17 cellular contexts compared by ENCODE assay signal in genomic region chr3:129421988-129422745, GRCh38. TPM values are rescaled to one million over a fixed set of nuclear protein-coding genes. Genes with fewer than 3 reads are reported as not detected.
DNase-seq lines count a peak whose midpoint lies in the region; ATAC-seq and TF ChIP-seq lines count a peak whose summit lies in the region.
"Had no signal": no experiment of that assay in that cellular context is flagged by ENCODE, and none has a peak within 500 bp of the region (broad histone marks: within the 10 kb centered on the region; RNA-seq: fewer than 3 reads in every experiment).

No MANE protein-coding gene starts in this region.

- H3K36me3 Mint-ChIP-seq in chondrocyte (ENCODE audit: low read depth) (no peaks in the 10 kb centered on the region), osteocyte (ENCODE audit: unreplicated experiment) (no peaks in the 10 kb centered on the region)

- H3K4me3 Mint-ChIP-seq in chondrocyte (ENCODE audit: unreplicated experiment): no peak overlapping the region
- H3K4me3 Mint-ChIP-seq in osteocyte (ENCODE audit: unreplicated experiment): no peak overlapping the region
- H3K4me3 Mint-ChIP-seq: CD14-positive monocyte had no signal

- 0 out of 2 replicates have a peak, but pooled peaks cover 3% of the 10 kb centered on the region for H3K4me1 ChIP-seq in DND-41 (ENCODE audit: insufficient read depth, low read length)
- peaks cover 24% of the 10 kb centered on the region for H3K4me1 ChIP-seq in Karpas-422 (ENCODE audit: low read length)
- H3K4me1 ChIP-seq: sigmoid colon, SJSA1 had no signal

- no peaks in the 10 kb centered on the region for H3K79me2 ChIP-seq in DND-41 (ENCODE audit: insufficient read depth, low read length)
- H3K79me2 ChIP-seq in Karpas-422 (ENCODE audit: low read length): no peaks in the 10 kb centered on the region

- H4K20me1 ChIP-seq in DND-41 (ENCODE audit: insufficient read depth, low read length) (no peaks in the 10 kb centered on the region), Karpas-422 (ENCODE audit: insufficient read depth, low read depth, low read length) (no peaks in the 10 kb centered on the region)

- H3K9me3 Mint-ChIP-seq in chondrocyte (ENCODE audit: low read depth) (no peaks in the 10 kb centered on the region), osteocyte (ENCODE audit: unreplicated experiment) (no peaks in the 10 kb centered on the region)

- H3K4me1 Mint-ChIP-seq in chondrocyte (ENCODE audit: low read depth): no peaks in the 10 kb centered on the region
- no peaks in the 10 kb centered on the region for H3K4me1 Mint-ChIP-seq in osteocyte (ENCODE audit: unreplicated experiment)

- no peaks in the 10 kb centered on the region for H3K36me3 ChIP-seq in DND-41 (ENCODE audit: insufficient read depth, low read length)
- no peaks in the 10 kb centered on the region; the same call in 1 of the 2 replicates for H3K36me3 ChIP-seq in Karpas-422 (ENCODE audit: insufficient read depth, low read length)
- H3K36me3 ChIP-seq: sigmoid colon, SJSA1 had no signal

- TF ChIP-seq CTCF in DND-41 (IDR thresholded peaks at IDR 0.05; ENCODE audit: borderline replicate concordance, extremely low read depth, low read length, poor library complexity, severe bottlenecking): peak; percentile 8
- peak; percentile 31 for TF ChIP-seq CTCF in chondrocyte (IDR thresholded peaks at IDR 0.05)
- no peak for TF ChIP-seq CTCF in osteocyte (IDR thresholded peaks at IDR 0.05)

- H3K27ac Mint-ChIP-seq in chondrocyte (ENCODE audit: unreplicated experiment) (no peak overlapping the region), osteocyte (ENCODE audit: unreplicated experiment) (no peak overlapping the region)

- H3K9me3 ChIP-seq in DND-41 (ENCODE audit: insufficient read depth, low read length, severe bottlenecking) (no peaks in the 10 kb centered on the region), Karpas-422 (ENCODE audit: low read length) (no peaks in the 10 kb centered on the region)
- H3K9me3 ChIP-seq: sigmoid colon, SJSA1 had no signal

- H3K4me3 ChIP-seq in DND-41 (ENCODE audit: low read depth in 1 of 2, low read length in 2 of 2) (no peak overlapping the region), Karpas-422 (ENCODE audit: low read length) (no peak overlapping the region)
- H3K4me3 ChIP-seq: sigmoid colon, SJSA1 had no signal

- H3K9ac ChIP-seq in DND-41 (ENCODE audit: low read depth, low read length): no peak overlapping the region
- H3K9ac ChIP-seq in Karpas-422 (ENCODE audit: low read length): no peak overlapping the region

- no peaks in the 10 kb centered on the region for H3K27me3 Mint-ChIP-seq in chondrocyte (ENCODE audit: low read depth)
- H3K27me3 Mint-ChIP-seq in osteocyte (ENCODE audit: unreplicated experiment): peaks cover 8% of the 10 kb centered on the region

- no peak overlapping the region for H3K27ac ChIP-seq in DND-41 (ENCODE audit: low read length)
- H3K27ac ChIP-seq in Karpas-422 (ENCODE audit: low read length): no peak overlapping the region
- H3K27ac ChIP-seq: sigmoid colon, SJSA1 had no signal

- H3K4me2 ChIP-seq in DND-41 (ENCODE audit: insufficient read depth, low read length): no peak overlapping the region
- H3K4me2 ChIP-seq in Karpas-422 (ENCODE audit: low read depth, low read length, poor library complexity, severe bottlenecking): no peak overlapping the region

- H2AFZ ChIP-seq in DND-41 (ENCODE audit: low read depth, low read length): no peak overlapping the region
- H2AFZ ChIP-seq in Karpas-422 (ENCODE audit: low read length): no peak overlapping the region

- DNase-seq in DND-41: no peak
- DNase-seq in Karpas-422: peak; percentile 59
- DNase-seq in chondrocyte (ENCODE audit: low spot score): no peak
- DNase-seq in lung microvascular endothelial cell (ENCODE audit: low read depth in 2 of 2): peak; percentile 29 to 50
- no peak for DNase-seq in HCEC 1CT
- no peak for DNase-seq in osteocyte (ENCODE audit: extremely low spot score, unreplicated experiment)
- DNase-seq: activated CD4-positive, alpha-beta T cell treated with anti-CD3 and anti-CD28 coated beads, Interleukin-2, amount 50 U/mL, for 1 hour; kidney; NCI-H2171 treated with DMSO at 0.1 percent for 48 hours; occipital lobe; sigmoid colon; stimulated activated CD4-positive, alpha-beta T cell treated with anti-CD3 and anti-CD28 coated beads, Interleukin-2, amount 100 ng/mL, for 48 hours; stimulated activated CD8-positive, alpha-beta memory T cell treated with anti-CD3 and anti-CD28 coated beads, Interleukin-4, amount 100 ng/mL, for 48 hours had no signal

- no peak for ATAC-seq in DND-41 (ENCODE audit: insufficient read depth, low read depth)
- no peak for ATAC-seq in GM21360 (IDR thresholded peaks at IDR 0.05; ENCODE audit: unreplicated experiment)

- no peaks in the 10 kb centered on the region for H3K9me2 ChIP-seq in Karpas-422 (replicated peaks; ENCODE audit: insufficient read depth, low read length)

- H3K27me3 ChIP-seq in DND-41 (ENCODE audit: insufficient read depth, low read length, poor library complexity) (no peaks in the 10 kb centered on the region), Karpas-422 (ENCODE audit: low read length) (no peaks in the 10 kb centered on the region)
- H3K27me3 ChIP-seq: sigmoid colon, SJSA1 had no signal

RNA-seq across cellular contexts. Expression of gene EFCAB12, which starts 6.3 kb away (rescaled TPM):
- total RNA-seq in Karpas-422 (2014; rRNA removed; shearing (Covaris generic); ENCODE audit: low replicate concordance): 0.04 TPM in 1 of 2 replicates, not detected in the other
- 0.10 TPM in 1 of 3 replicates, not detected in the others for total RNA-seq in chondrocyte
- total RNA-seq in lung microvascular endothelial cell: under 0.01 TPM in 2 replicates
- total RNA-seq in osteocyte: 0.08 and 0.30 TPM in 2 replicates
- total RNA-seq: Daoy, SJSA1 had no signal

RNA-seq across cellular contexts. Expression of gene MBD4, which starts 17.6 kb away (rescaled TPM):
- 51.9 and 130 TPM in 2 replicates for total RNA-seq in Karpas-422 (2014; rRNA removed; shearing (Covaris generic); ENCODE audit: low replicate concordance)
- 20.0 to 29.5 TPM (median 20.6 TPM) in 3 replicates for total RNA-seq in chondrocyte
- 16.3 and 28.8 TPM in 2 replicates for total RNA-seq in lung microvascular endothelial cell
- 23.1 and 24.2 TPM in 2 replicates for total RNA-seq in osteocyte

RNA-seq across cellular contexts. Expression of gene IFT122, which starts 17.9 kb away (rescaled TPM):
- total RNA-seq in Karpas-422 (2014; rRNA removed; shearing (Covaris generic); ENCODE audit: low replicate concordance): 4.7 and 6.6 TPM in 2 replicates
- 16.2 to 29.1 TPM (median 17.5 TPM) in 3 replicates for total RNA-seq in chondrocyte
- total RNA-seq in lung microvascular endothelial cell: 23.5 and 37.9 TPM in 2 replicates
- total RNA-seq in osteocyte: 23.2 and 25.9 TPM in 2 replicates

Comparison
In these comparisons a context has a peak if more than half of its experiments do, and no peak if none do; other contexts are left out.
1. DNase-seq: peak in Karpas-422 (single experiment) and lung microvascular endothelial cell (2 of 2); none in DND-41 (single experiment), chondrocyte (single experiment), HCEC 1CT (single experiment) and osteocyte (single experiment).